2 cellular contexts compared by ENCODE assay signal in the genomic region with DNA sequence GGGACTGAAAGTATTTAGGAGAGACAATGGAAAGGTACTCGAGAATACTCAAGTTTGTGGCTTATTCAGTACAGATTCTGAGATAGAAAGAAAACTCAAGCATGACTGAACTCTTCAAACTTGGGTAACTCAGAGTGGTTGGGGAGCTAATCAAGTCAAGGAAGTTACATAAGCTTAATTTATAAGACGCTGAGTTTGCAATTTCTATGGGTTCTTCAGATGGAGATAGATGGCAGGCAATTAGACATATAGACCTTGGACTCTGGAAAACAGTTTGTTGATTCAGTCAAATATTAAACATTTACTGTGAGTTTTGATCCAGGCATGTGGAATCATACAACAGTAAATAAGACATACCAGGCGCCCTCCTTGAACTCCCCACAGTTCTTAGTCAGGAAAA.
TF ChIP-seq lines count a peak whose summit lies in the region.

No MANE protein-coding gene starts in this region.

TF ChIP-seq in HepG2, 621 proteins besides CTCF, POLR2A, EP300 and RAD21 (continued from another document):
- TF ChIP-seq THAP8 (CRISPR knock-in tag; IDR thresholded peaks at IDR 0.05; ENCODE audit: borderline replicate concordance) (no peak), MYPOP (CRISPR knock-in tag; IDR thresholded peaks at IDR 0.05) (no peak)

TF ChIP-seq in GM23338, 12 proteins besides CTCF, POLR2A, EP300 and RAD21 (continued from another document):
- TF ChIP-seq REST (IDR thresholded peaks at IDR 0.05; ENCODE audit: unreplicated experiment) = no peak
- no peak for TF ChIP-seq JUNB (IDR thresholded peaks at IDR 0.05; ENCODE audit: unreplicated experiment)
- no peak for TF ChIP-seq ZNF331 (CRISPR knock-in tag; IDR thresholded peaks at IDR 0.05; ENCODE audit: low read depth)
- TF ChIP-seq ETS1 (IDR thresholded peaks at IDR 0.05) = no peak
- TF ChIP-seq EZH2 (IDR thresholded peaks at IDR 0.05; ENCODE audit: low read depth, unreplicated experiment) = no peak
- no peak for TF ChIP-seq STAT1 (IDR thresholded peaks at IDR 0.05; ENCODE audit: unreplicated experiment)
- TF ChIP-seq, protein P1, sequence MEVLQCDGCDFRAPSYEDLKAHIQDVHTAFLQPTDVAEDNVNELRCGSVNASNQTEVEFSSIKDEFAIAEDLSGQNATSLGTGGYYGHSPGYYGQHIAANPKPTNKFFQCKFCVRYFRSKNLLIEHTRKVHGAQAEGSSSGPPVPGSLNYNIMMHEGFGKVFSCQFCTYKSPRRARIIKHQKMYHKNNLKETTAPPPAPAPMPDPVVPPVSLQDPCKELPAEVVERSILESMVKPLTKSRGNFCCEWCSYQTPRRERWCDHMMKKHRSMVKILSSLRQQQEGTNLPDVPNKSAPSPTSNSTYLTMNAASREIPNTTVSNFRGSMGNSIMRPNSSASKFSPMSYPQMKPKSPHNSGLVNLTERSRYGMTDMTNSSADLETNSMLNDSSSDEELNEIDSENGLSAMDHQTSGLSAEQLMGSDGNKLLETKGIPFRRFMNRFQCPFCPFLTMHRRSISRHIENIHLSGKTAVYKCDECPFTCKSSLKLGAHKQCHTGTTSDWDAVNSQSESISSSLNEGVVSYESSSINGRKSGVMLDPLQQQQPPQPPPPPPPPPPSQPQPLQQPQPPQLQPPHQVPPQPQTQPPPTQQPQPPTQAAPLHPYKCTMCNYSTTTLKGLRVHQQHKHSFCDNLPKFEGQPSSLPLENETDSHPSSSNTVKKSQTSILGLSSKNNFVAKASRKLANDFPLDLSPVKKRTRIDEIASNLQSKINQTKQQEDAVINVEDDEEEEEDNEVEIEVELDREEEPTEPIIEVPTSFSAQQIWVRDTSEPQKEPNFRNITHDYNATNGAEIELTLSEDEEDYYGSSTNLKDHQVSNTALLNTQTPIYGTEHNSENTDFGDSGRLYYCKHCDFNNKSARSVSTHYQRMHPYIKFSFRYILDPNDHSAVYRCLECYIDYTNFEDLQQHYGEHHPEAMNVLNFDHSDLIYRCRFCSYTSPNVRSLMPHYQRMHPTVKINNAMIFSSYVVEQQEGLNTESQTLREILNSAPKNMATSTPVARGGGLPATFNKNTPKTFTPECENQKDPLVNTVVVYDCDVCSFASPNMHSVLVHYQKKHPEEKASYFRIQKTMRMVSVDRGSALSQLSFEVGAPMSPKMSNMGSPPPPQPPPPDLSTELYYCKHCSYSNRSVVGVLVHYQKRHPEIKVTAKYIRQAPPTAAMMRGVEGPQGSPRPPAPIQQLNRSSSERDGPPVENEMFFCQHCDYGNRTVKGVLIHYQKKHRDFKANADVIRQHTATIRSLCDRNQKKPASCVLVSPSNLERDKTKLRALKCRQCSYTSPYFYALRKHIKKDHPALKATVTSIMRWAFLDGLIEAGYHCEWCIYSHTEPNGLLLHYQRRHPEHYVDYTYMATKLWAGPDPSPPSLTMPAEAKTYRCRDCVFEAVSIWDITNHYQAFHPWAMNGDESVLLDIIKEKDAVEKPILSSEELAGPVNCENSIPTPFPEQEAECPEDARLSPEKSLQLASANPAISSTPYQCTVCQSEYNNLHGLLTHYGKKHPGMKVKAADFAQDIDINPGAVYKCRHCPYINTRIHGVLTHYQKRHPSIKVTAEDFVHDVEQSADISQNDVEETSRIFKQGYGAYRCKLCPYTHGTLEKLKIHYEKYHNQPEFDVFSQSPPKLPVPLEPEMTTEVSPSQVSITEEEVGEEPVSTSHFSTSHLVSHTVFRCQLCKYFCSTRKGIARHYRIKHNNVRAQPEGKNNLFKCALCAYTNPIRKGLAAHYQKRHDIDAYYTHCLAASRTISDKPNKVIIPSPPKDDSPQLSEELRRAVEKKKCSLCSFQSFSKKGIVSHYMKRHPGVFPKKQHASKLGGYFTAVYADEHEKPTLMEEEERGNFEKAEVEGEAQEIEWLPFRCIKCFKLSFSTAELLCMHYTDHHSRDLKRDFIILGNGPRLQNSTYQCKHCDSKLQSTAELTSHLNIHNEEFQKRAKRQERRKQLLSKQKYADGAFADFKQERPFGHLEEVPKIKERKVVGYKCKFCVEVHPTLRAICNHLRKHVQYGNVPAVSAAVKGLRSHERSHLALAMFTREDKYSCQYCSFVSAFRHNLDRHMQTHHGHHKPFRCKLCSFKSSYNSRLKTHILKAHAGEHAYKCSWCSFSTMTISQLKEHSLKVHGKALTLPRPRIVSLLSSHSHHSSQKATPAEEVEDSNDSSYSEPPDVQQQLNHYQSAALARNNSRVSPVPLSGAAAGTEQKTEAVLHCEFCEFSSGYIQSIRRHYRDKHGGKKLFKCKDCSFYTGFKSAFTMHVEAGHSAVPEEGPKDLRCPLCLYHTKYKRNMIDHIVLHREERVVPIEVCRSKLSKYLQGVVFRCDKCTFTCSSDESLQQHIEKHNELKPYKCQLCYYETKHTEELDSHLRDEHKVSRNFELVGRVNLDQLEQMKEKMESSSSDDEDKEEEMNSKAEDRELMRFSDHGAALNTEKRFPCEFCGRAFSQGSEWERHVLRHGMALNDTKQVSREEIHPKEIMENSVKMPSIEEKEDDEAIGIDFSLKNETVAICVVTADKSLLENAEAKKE (CRISPR knock-in tag; IDR thresholded peaks at IDR 0.05) = no peak
